20 cellular contexts compared by ENCODE assay signal in the genomic region with DNA sequence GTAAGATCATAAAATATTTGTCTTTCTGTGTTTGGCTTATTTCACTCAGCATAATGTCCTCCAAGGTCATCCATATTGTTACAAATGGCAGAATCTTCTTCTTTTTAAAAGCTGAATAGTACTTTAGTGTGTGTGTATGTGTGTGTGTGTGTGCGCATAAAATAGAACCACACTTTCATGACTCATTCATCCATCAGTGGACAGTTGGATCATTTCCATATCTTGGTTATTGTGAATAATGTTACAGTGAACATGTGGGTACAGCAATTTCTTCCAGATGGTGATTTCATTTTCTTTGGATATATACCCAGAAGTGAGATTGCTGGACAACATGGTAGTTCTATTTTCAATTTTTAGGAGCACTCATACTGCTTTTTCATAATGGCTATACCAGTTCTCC.
"Had no signal": no experiment of that assay in that cellular context is flagged by ENCODE, and none has a peak within 500 bp of the region (broad histone marks: within the 10 kb centered on the region; RNA-seq: fewer than 3 reads in every experiment).

No MANE protein-coding gene starts in this region.

- H3K27ac Mint-ChIP-seq: activated CD4-positive, alpha-beta T cell treated with anti-CD3 and anti-CD28 coated beads, Interleukin-2, amount 10 ng/mL, durations not matched to agents 7 days and 5 days; activated naive CD8-positive, alpha-beta T cell; mesothelial cell of epicardium; natural killer cell treated with Interleukin-12 subunit alpha and Interleukin-12 subunit beta and Interleukin-15 and Interleukin-18, amount 100 ng/mL, for 72 hours; stimulated activated memory B cell treated with anti-CD40 and anti-IgM and Interleukin-4, amounts not matched to agents 10 μg/mL and 1 μg/mL and 100 μg/mL, for 72 hours; T-helper 1 cell treated with Interleukin-12 subunit alpha and Interleukin-12 subunit beta and Interleukin-4 antibody, amounts not matched to agents 30 μg/mL and 1 μg/mL, for 36 hours had no signal

- H3K4me3 ChIP-seq: coronary artery, lower lobe of right lung, spleen, thyroid gland had no signal

- DNase-seq: activated CD4-positive, alpha-beta T cell treated with anti-CD3 and anti-CD28 coated beads, Interleukin-2, amount 10 ng/mL, durations not matched to agents 7 days and 5 days; activated CD8-positive, alpha-beta memory T cell treated with anti-CD3 and anti-CD28 coated beads, Interleukin-2, amount 50 U/mL, for 4 hours; activated gamma-delta T cell treated with Interleukin-2 at 50 U/mL for 16 hours; amniotic stem cell; erythroblast; hypothalamus; islet precursor cell; lower lobe of right lung; spleen; stimulated activated CD4-positive, alpha-beta T cell treated with anti-CD3 and anti-CD28 coated beads, Interleukin-4, amount 100 ng/mL, for 4 hours; thyroid gland had no signal

- H3K4me3 Mint-ChIP-seq: activated CD4-positive, alpha-beta T cell treated with anti-CD3 and anti-CD28 coated beads, Interleukin-2, amount 10 ng/mL, durations not matched to agents 7 days and 5 days; activated naive CD8-positive, alpha-beta T cell; brain; central memory CD8-positive, alpha-beta T cell; mesothelial cell of epicardium; natural killer cell treated with Interleukin-12 subunit alpha and Interleukin-12 subunit beta and Interleukin-15 and Interleukin-18, amount 100 ng/mL, for 72 hours; stimulated activated memory B cell treated with anti-CD40 and anti-IgM and Interleukin-4, amounts not matched to agents 10 μg/mL and 1 μg/mL and 100 μg/mL, for 72 hours; T-helper 1 cell treated with Interleukin-12 subunit alpha and Interleukin-12 subunit beta and Interleukin-4 antibody, amounts not matched to agents 30 μg/mL and 1 μg/mL, for 36 hours had no signal

- H3K27me3 Mint-ChIP-seq: activated CD4-positive, alpha-beta T cell treated with anti-CD3 and anti-CD28 coated beads, Interleukin-2, amount 10 ng/mL, durations not matched to agents 7 days and 5 days; activated naive CD8-positive, alpha-beta T cell; brain; central memory CD8-positive, alpha-beta T cell; natural killer cell treated with Interleukin-12 subunit alpha and Interleukin-12 subunit beta and Interleukin-15 and Interleukin-18, amount 100 ng/mL, for 72 hours; stimulated activated memory B cell treated with anti-CD40 and anti-IgM and Interleukin-4, amounts not matched to agents 10 μg/mL and 1 μg/mL and 100 μg/mL, for 72 hours had no signal

- H3K4me1 Mint-ChIP-seq: activated CD4-positive, alpha-beta T cell treated with anti-CD3 and anti-CD28 coated beads, Interleukin-2, amount 10 ng/mL, durations not matched to agents 7 days and 5 days; central memory CD8-positive, alpha-beta T cell; mesothelial cell of epicardium; stimulated activated memory B cell treated with anti-CD40 and anti-IgM and Interleukin-4, amounts not matched to agents 10 μg/mL and 1 μg/mL and 100 μg/mL, for 72 hours had no signal

- ATAC-seq: lower lobe of right lung; natural killer cell treated with Interleukin-12 subunit alpha and Interleukin-12 subunit beta and Interleukin-15 and Interleukin-18, amount 100 ng/mL, for 72 hours; sciatic nerve; stimulated activated memory B cell treated with anti-CD40 and anti-IgM and Interleukin-4, amounts not matched to agents 10 μg/mL and 1 μg/mL and 100 μg/mL, for 72 hours had no signal

- H3K36me3 Mint-ChIP-seq: activated naive CD8-positive, alpha-beta T cell; mesothelial cell of epicardium; stimulated activated memory B cell treated with anti-CD40 and anti-IgM and Interleukin-4, amounts not matched to agents 10 μg/mL and 1 μg/mL and 100 μg/mL, for 72 hours had no signal
